Comparison of ENCODE assay signal across 8 cellular contexts in genomic region chr18:32018331-32019250, GRCh38. TPM values are rescaled to one million over a fixed set of nuclear protein-coding genes. Genes with fewer than 3 reads are reported as not detected.
DNase-seq lines count a peak whose midpoint lies in the region; ATAC-seq and TF ChIP-seq lines count a peak whose summit lies in the region.

RNF125 (plus strand) TSS chr18:32018825; CDS start chr18:32018864, 39 bp downstream.

- TF ChIP-seq CTCF in astrocyte of the spinal cord (IDR thresholded peaks at IDR 0.05; ENCODE audit: low read depth, low read length) (no peak), sigmoid colon (IDR thresholded peaks at IDR 0.05) (no peak)

- no peak for TF ChIP-seq POLR2A in sigmoid colon (IDR thresholded peaks at IDR 0.05)

- no peak for TF ChIP-seq EP300 in sigmoid colon (IDR thresholded peaks at IDR 0.05)

- WGBS in sigmoid colon, 2 donors, result 0% methylated on average over 66 of the region's 66 CpGs

- no peaks in the 10 kb centered on the region for H3K9me3 ChIP-seq in sigmoid colon

- intact Hi-C loops in sigmoid colon (cut with DNase I), result no loop called here

- no peaks in the 10 kb centered on the region for H3K36me3 ChIP-seq in sigmoid colon

- ATAC-seq in GM18499 (IDR thresholded peaks at IDR 0.05; ENCODE audit: insufficient read depth, unreplicated experiment) (peak; percentile 80), HG02884 (IDR thresholded peaks at IDR 0.05; ENCODE audit: unreplicated experiment) (peak; percentile 91)

- in situ Hi-C loops in astrocyte of the spinal cord (cut with HindIII; ENCODE audit: low sequenced_read_pairs), result no loop called here

- peak within 1 kb of the TSS; percentile 48 to 73 (median 66) for H3K27ac ChIP-seq in sigmoid colon

- DNase-seq in NCI-H187 (lab: John Stamatoyannopoulos, UW) (peak; percentile 79 to 81), T1000 (lab: John Stamatoyannopoulos, UW) (peak; percentile 47), astrocyte of the spinal cord (ENCODE audit: low read depth, low spot score) (peak; percentile 85), iPS DF 4.7 (ENCODE audit: extremely low read depth, low spot score) (peak; percentile 78), sigmoid colon (peak; percentile 78), NCI-H446 treated with DMSO at 0.1 percent for 48 hours (lab: John Stamatoyannopoulos, UW) (no peak)

- H3K4me1 ChIP-seq in sigmoid colon, result peaks cover 0 to 21% (median 16%) of the 10 kb centered on the region in 4 donors

- peaks cover 0 to 4% (median 0%) of the 10 kb centered on the region in 3 donors for H3K27me3 ChIP-seq in sigmoid colon

- H3K4me3 ChIP-seq in astrocyte of the spinal cord (ENCODE audit: low read depth, low read length) (peak within 1 kb of the TSS; percentile 56), sigmoid colon (peak within 1 kb of the TSS; percentile 31 to 61 (median 52))

RNA-seq across cellular contexts. Expression of gene RNF125, which starts in this region (rescaled TPM):
- 1 to 10 TPM in 3 of 4 donors, under 1 TPM in 1; 0.95 to 5.9 (median 2.4) TPM for total RNA-seq in sigmoid colon
- polyA plus RNA-seq in sigmoid colon, result 1 to 10 TPM; 4.8 to 5.8 (median 5.7) TPM
